In the genomic region with DNA sequence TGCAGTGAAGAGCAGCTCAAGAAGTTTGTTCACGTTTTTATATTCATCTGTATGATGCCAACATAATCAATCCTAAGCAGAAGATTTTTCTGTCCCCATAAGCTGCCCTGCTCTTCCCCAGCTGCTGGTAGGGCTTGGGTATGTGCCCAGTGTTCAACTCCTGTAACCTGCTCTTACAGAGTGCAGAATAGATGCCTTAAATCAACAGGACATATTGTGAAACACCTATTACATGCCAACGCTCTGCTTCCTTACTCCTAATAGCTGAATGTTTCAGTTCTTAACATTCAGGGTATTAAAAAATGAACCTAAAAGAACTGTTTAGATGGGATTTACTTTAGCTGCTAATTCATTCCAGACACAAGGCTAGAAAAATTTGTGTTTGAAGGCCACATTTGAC, we compare ENCODE assay signal across 19 cellular contexts.
DNase-seq lines count a peak whose midpoint lies in the region; ATAC-seq and TF ChIP-seq lines count a peak whose summit lies in the region.
"Had no signal": no experiment of that assay in that cellular context is flagged by ENCODE, and none has a peak within 500 bp of the region (broad histone marks: within the 10 kb centered on the region; RNA-seq: fewer than 3 reads in every experiment).

No MANE protein-coding gene starts in this region.

- intact Hi-C loops in upper lobe of right lung (cut with DNase I): no loop called here

- H2AFZ ChIP-seq in SK-N-SH (ENCODE audit: low read depth): no peak overlapping the region

- TF ChIP-seq POLR2A in erythroblast (IDR thresholded peaks at IDR 0.05; ENCODE audit: low read length): no peak

- DNase-seq in SK-N-SH (no peak), fibroblast of gingiva (ENCODE audit: low read depth) (peak; percentile 73), upper lobe of right lung (no peak), inferior parietal cortex (ENCODE audit: extremely low spot score) (no peak), erythroblast (lab: John Stamatoyannopoulos, UW) (no peak), retina (no peak)
- DNase-seq: activated CD4-positive, alpha-beta memory T cell treated with anti-CD3 and anti-CD28 coated beads, Interleukin-2, amount 10 ng/mL, durations not matched to agents 7 days and 5 days; activated naive CD8-positive, alpha-beta T cell treated with anti-CD3 and anti-CD28 coated beads, Interleukin-2, amount 50 U/mL, for 24 hours; CD8-positive, alpha-beta T cell; dermis blood vessel endothelial cell; Karpas-422; NCI-H510A; OCI-M1; sigmoid colon; tibial artery had no signal

- TF ChIP-seq EP300 in SK-N-SH (IDR thresholded peaks at IDR 0.05; ENCODE audit: borderline replicate concordance in 1 of 2, low read depth in 1 of 2, low read length in 1 of 2): no peak

- no peak overlapping the region for H3K4me2 ChIP-seq in SK-N-SH
- H3K4me2 ChIP-seq: A549 had no signal

- H3K4me1 ChIP-seq in SK-N-SH (ENCODE audit: control insufficient read depth in 1 of 2, insufficient read depth in 2 of 2, low read depth in 1 of 2, low read length in 1 of 2): peaks cover under 1 to 9% of the 10 kb centered on the region in 2 experiments; a peak in 2 of 4 replicates
- H3K4me1 ChIP-seq in liver (ENCODE audit: control insufficient read depth in 4 of 4, insufficient read depth in 4 of 4, low read length in 3 of 4): peaks cover 0 to 24% (median 23%) of the 10 kb centered on the region in 4 donors
- H3K4me1 ChIP-seq in upper lobe of right lung: peaks cover 21% of the 10 kb centered on the region
- H3K4me1 ChIP-seq: A549, sigmoid colon, tibial artery had no signal

- H3K4me3 ChIP-seq in SK-N-SH (ENCODE audit: low read depth in 2 of 2, low read length in 1 of 2): no peak overlapping the region
- H3K4me3 ChIP-seq in liver (ENCODE audit: low read depth in 1 of 3, low read length in 3 of 3): no peak overlapping the region
- no peak overlapping the region for H3K4me3 ChIP-seq in upper lobe of right lung
- H3K4me3 ChIP-seq: A549, sigmoid colon, tibial artery had no signal

- H3K36me3 ChIP-seq in SK-N-SH (replicated peaks in 1 of 2; ENCODE audit: control insufficient read depth in 1 of 2, insufficient read depth in 2 of 2, low read length in 1 of 2) (no peaks in the 10 kb centered on the region), liver (ENCODE audit: control insufficient read depth in 4 of 4, insufficient read depth in 3 of 4, low read depth in 1 of 4, low read length in 3 of 4) (no peaks in the 10 kb centered on the region), upper lobe of right lung (no peaks in the 10 kb centered on the region)
- H3K36me3 ChIP-seq: sigmoid colon, tibial artery had no signal

- ATAC-seq in SK-N-SH treated with all-trans-retinoic acid at 6 μM for 48 hours (peak; percentile 41; the same call in 2 of the 3 replicates), upper lobe of right lung (peak; percentile 91)
- ATAC-seq: A549; activated naive CD8-positive, alpha-beta T cell treated with anti-CD3 and anti-CD28 coated beads, Interleukin-2, amount 50 U/mL, for 24 hours; CD8-positive, alpha-beta T cell had no signal

- no peaks in the 10 kb centered on the region for H4K20me1 ChIP-seq in SK-N-SH (ENCODE audit: insufficient read depth)

- no peaks in the 10 kb centered on the region for H3K79me2 ChIP-seq in SK-N-SH (ENCODE audit: insufficient read depth)

- peaks cover 12% of the 10 kb centered on the region for H3F3A ChIP-seq in SK-N-SH (replicated peaks; ENCODE audit: insufficient read depth)

- CTCF ChIA-PET in SK-N-SH (lab: Yijun Ruan, JAX): no interaction called here

- H3K9me3 ChIP-seq in SK-N-SH (no peaks in the 10 kb centered on the region), liver (ENCODE audit: control insufficient read depth in 4 of 4, low read length in 3 of 4) (no peaks in the 10 kb centered on the region), upper lobe of right lung (no peaks in the 10 kb centered on the region)
- H3K9me3 ChIP-seq: sigmoid colon, tibial artery had no signal

- POLR2A ChIA-PET in SK-N-SH (lab: Yijun Ruan, JAX): no interaction called here

- H3K9me2 ChIP-seq in SK-N-SH: no peaks in the 10 kb centered on the region

- H3K9ac ChIP-seq in SK-N-SH: no peak overlapping the region
- peak overlapping the region in 1 of 2 donors; percentile 56 for H3K9ac ChIP-seq in liver (ENCODE audit: low read depth in 1 of 2, low read length in 2 of 2)

- no peaks in the 10 kb centered on the region for H3K27me3 ChIP-seq in SK-N-SH (ENCODE audit: insufficient read depth)
- no peaks in the 10 kb centered on the region for H3K27me3 ChIP-seq in liver (ENCODE audit: control insufficient read depth in 4 of 4, insufficient read depth in 4 of 4, low read length in 3 of 4)
- no peaks in the 10 kb centered on the region for H3K27me3 ChIP-seq in upper lobe of right lung
- H3K27me3 ChIP-seq: sigmoid colon, tibial artery had no signal

- TF ChIP-seq CTCF in SK-N-SH (IDR thresholded peaks at IDR 0.05) (no peak), liver (IDR thresholded peaks at IDR 0.05; ENCODE audit: low read depth, low read length, missing input control) (no peak), upper lobe of right lung (IDR thresholded peaks at IDR 0.05) (no peak)

- 63% methylated on average over 2 of the region's 2 CpGs for WGBS in SK-N-SH (ENCODE audit: low lambda C conversion rate)
- WGBS in liver: 15% methylated on average over 2 of the region's 2 CpGs

- H3K27ac ChIP-seq in SK-N-SH (ENCODE audit: low read depth in 2 of 2, low read length in 1 of 2) (no peak overlapping the region), liver (ENCODE audit: low read depth in 1 of 2, low read length in 2 of 2) (peak overlapping the region; percentile 81 to 83), upper lobe of right lung (peak overlapping the region; percentile 61)
- H3K27ac ChIP-seq: A549, sigmoid colon, tibial artery, VCaP had no signal

- TF ChIP-seq RAD21 in SK-N-SH (IDR thresholded peaks at IDR 0.05; ENCODE audit: low read length) (no peak), liver (IDR thresholded peaks at IDR 0.05) (peak; percentile 38 to 51)

TF ChIP-seq in SK-N-SH treated with all-trans-retinoic acid at 6 μM for 48 hours, 23 proteins besides CTCF, POLR2A, EP300 and RAD21 (continues in another document):
- TF ChIP-seq SNAI2 (CRISPR knock-in tag; IDR thresholded peaks at IDR 0.05): no peak

TF ChIP-seq in SK-N-SH, 30 proteins besides CTCF, POLR2A, EP300 and RAD21:
- TF ChIP-seq, protein P1, sequence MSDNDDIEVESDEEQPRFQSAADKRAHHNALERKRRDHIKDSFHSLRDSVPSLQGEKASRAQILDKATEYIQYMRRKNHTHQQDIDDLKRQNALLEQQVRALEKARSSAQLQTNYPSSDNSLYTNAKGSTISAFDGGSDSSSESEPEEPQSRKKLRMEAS (IDR thresholded peaks at IDR 0.05; ENCODE audit: low read depth): no peak
- TF ChIP-seq NRF1 (IDR thresholded peaks at IDR 0.05; ENCODE audit: low read depth, low read length): no peak

TF ChIP-seq in liver, 16 proteins besides CTCF, POLR2A, EP300 and RAD21 (continues in another document):
- TF ChIP-seq EGR1 (IDR thresholded peaks at IDR 0.05; ENCODE audit: low read depth in 2 of 2): peak in 1 of 2 donors; percentile 58
- peak; percentile 77 to 79 for TF ChIP-seq HNF4A (conservative IDR thresholded peaks at IDR 0.05)
- TF ChIP-seq, protein P1 (IDR thresholded peaks at IDR 0.05): peak; percentile 74
- TF ChIP-seq, protein P2, sequence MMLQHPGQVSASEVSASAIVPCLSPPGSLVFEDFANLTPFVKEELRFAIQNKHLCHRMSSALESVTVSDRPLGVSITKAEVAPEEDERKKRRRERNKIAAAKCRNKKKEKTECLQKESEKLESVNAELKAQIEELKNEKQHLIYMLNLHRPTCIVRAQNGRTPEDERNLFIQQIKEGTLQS (IDR thresholded peaks at IDR 0.05): peak; percentile 52
- peak; percentile 91 to 92 for TF ChIP-seq RXRA (IDR thresholded peaks at IDR 0.05)
- TF ChIP-seq, protein P3, sequence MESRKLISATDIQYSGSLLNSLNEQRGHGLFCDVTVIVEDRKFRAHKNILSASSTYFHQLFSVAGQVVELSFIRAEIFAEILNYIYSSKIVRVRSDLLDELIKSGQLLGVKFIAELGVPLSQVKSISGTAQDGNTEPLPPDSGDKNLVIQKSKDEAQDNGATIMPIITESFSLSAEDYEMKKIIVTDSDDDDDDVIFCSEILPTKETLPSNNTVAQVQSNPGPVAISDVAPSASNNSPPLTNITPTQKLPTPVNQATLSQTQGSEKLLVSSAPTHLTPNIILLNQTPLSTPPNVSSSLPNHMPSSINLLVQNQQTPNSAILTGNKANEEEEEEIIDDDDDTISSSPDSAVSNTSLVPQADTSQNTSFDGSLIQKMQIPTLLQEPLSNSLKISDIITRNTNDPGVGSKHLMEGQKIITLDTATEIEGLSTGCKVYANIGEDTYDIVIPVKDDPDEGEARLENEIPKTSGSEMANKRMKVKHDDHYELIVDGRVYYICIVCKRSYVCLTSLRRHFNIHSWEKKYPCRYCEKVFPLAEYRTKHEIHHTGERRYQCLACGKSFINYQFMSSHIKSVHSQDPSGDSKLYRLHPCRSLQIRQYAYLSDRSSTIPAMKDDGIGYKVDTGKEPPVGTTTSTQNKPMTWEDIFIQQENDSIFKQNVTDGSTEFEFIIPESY (IDR thresholded peaks at IDR 0.05): peak; percentile 27
- TF ChIP-seq NR2F2 (IDR thresholded peaks at IDR 0.05): no peak
- peak; percentile 98 for TF ChIP-seq FOXA2 (IDR thresholded peaks at IDR 0.05)
- TF ChIP-seq GABPA (IDR thresholded peaks at IDR 0.05 in 1 of 2, conservative IDR thresholded peaks at IDR 0.05 in 1 of 2): no peak
- peak; percentile 27 to 85 for TF ChIP-seq JUND (IDR thresholded peaks at IDR 0.05)
- TF ChIP-seq SP1 (IDR thresholded peaks at IDR 0.05): peak; percentile 89

Comparison
In these comparisons a context has a peak if more than half of its experiments do, and no peak if none do; other contexts are left out.
1. H3K27ac ChIP-seq: peak in liver (2 of 2) and upper lobe of right lung (single experiment); none in SK-N-SH (0 of 2).